Comparison of ENCODE assay signal across 30 cellular contexts in the genomic region with DNA sequence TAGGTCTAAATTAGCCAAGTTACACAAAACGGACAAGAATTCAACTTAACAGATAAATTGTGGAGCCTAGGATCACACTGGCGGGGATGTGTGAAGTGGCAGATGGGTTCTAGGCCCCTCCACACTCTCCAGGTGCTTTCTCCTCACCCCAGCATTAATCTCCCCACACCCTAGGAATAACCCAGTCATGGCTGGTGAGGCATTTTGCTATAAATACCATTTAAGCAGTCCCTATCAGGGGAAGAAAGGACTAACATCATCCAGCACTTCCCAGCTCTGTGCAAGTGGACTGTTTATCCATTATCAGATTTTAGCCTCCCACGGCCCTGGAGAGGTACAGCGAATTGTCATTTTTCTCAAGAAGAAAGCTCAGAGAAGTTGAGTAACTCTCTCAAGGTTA.
"Had no signal": no experiment of that assay in that cellular context is flagged by ENCODE, and none has a peak within 500 bp of the region (broad histone marks: within the 10 kb centered on the region; RNA-seq: fewer than 3 reads in every experiment).

No MANE protein-coding gene starts in this region.

- H3K27me3 Mint-ChIP-seq: progenitor cell of endocrine pancreas; stimulated activated naive CD8-positive, alpha-beta T cell treated with anti-CD3 and anti-CD28 coated beads, Interleukin-15, amount 100 ng/mL, for 72 hours had no signal

- H3K9ac ChIP-seq: parathyroid adenoma had no signal

- H3K9me3 Mint-ChIP-seq: dendritic cell treated with granulocyte-macrophage colony-stimulating factor and Interleukin-4, amounts not matched to agents 40 ng/mL and 50 ng/mL, for 4 days; naive B cell; natural killer cell treated with Interleukin-12 subunit alpha and Interleukin-12 subunit beta and Interleukin-15 and Interleukin-18, amount 100 ng/mL, for 72 hours; neural crest cell; stimulated activated naive CD8-positive, alpha-beta T cell treated with anti-CD3 and anti-CD28 coated beads, Interleukin-15, amount 100 ng/mL, for 72 hours had no signal

- H3K4me1 Mint-ChIP-seq: endodermal cell; mesothelial cell of epicardium; naive B cell; neural crest cell; stimulated activated naive CD8-positive, alpha-beta T cell treated with anti-CD3 and anti-CD28 coated beads, Interleukin-15, amount 100 ng/mL, for 72 hours had no signal

- H3K36me3 ChIP-seq: colonic mucosa, neutrophil, right atrium auricular region, suprapubic skin, transverse colon, upper lobe of right lung, uterus had no signal

- H3K9me3 ChIP-seq: colonic mucosa, mucosa of descending colon, neutrophil, right atrium auricular region, suprapubic skin, transverse colon, upper lobe of right lung, uterus had no signal

- H3K27ac Mint-ChIP-seq: dendritic cell treated with granulocyte-macrophage colony-stimulating factor and Interleukin-4, amounts not matched to agents 40 ng/mL and 50 ng/mL, for 4 days; endodermal cell; mesothelial cell of epicardium; naive B cell; natural killer cell treated with Interleukin-12 subunit alpha and Interleukin-12 subunit beta and Interleukin-15 and Interleukin-18, amount 100 ng/mL, for 72 hours; progenitor cell of endocrine pancreas; stimulated activated naive CD8-positive, alpha-beta T cell treated with anti-CD3 and anti-CD28 coated beads, Interleukin-15, amount 100 ng/mL, for 72 hours had no signal

- H3K27ac ChIP-seq: colonic mucosa, epithelial cell of prostate, foreskin keratinocyte, neutrophil, parathyroid adenoma, skin epidermis, suprapubic skin, transverse colon, upper lobe of right lung, uterus had no signal

- H3K4me1 ChIP-seq: colonic mucosa, foreskin keratinocyte, right atrium auricular region, suprapubic skin, transverse colon, upper lobe of right lung, uterus had no signal

- ATAC-seq: esophagus mucosa; foreskin keratinocyte; mucosa of descending colon; natural killer cell treated with Interleukin-12 subunit alpha and Interleukin-12 subunit beta and Interleukin-15 and Interleukin-18, amount 100 ng/mL, for 72 hours; sciatic nerve; stimulated activated naive CD8-positive, alpha-beta T cell treated with anti-CD3 and anti-CD28 coated beads, Interleukin-15, amount 100 ng/mL, for 72 hours; upper lobe of right lung had no signal

- H2AFZ ChIP-seq: parathyroid adenoma had no signal

- H3K4me3 Mint-ChIP-seq: dendritic cell treated with granulocyte-macrophage colony-stimulating factor and Interleukin-4, amounts not matched to agents 40 ng/mL and 50 ng/mL, for 4 days; endodermal cell; mesothelial cell of epicardium; naive B cell; natural killer cell treated with Interleukin-12 subunit alpha and Interleukin-12 subunit beta and Interleukin-15 and Interleukin-18, amount 100 ng/mL, for 72 hours; neural crest cell; stimulated activated naive CD8-positive, alpha-beta T cell treated with anti-CD3 and anti-CD28 coated beads, Interleukin-15, amount 100 ng/mL, for 72 hours had no signal

- H3K36me3 Mint-ChIP-seq: mesothelial cell of epicardium; naive B cell; natural killer cell treated with Interleukin-12 subunit alpha and Interleukin-12 subunit beta and Interleukin-15 and Interleukin-18, amount 100 ng/mL, for 72 hours had no signal

- DNase-seq: colonic mucosa; effector CD8-positive, alpha-beta T cell; endodermal cell; foreskin keratinocyte; glutamatergic neuron; mesenchymal stem cell; mucosa of descending colon; naive B cell; stimulated activated CD4-positive, alpha-beta T cell treated with anti-CD3 and anti-CD28 coated beads, Interleukin-15, amount 100 ng/mL, for 24 hours; stimulated activated CD4-positive, alpha-beta T cell treated with anti-CD3 and anti-CD28 coated beads, Interleukin-2, amount 100 ng/mL, for 48 hours; stimulated activated CD8-positive, alpha-beta memory T cell treated with anti-CD3 and anti-CD28 coated beads, Interleukin-4, amount 100 ng/mL, for 48 hours; stimulated activated naive CD4-positive, alpha-beta T cell; stimulated activated naive CD8-positive, alpha-beta T cell treated with anti-CD3 and anti-CD28 coated beads, Interleukin-15, amount 100 ng/mL, for 72 hours; transverse colon; upper lobe of right lung; uterus had no signal

- FAIRE-seq: keratinocyte had no signal

- H3K27me3 ChIP-seq: colonic mucosa, foreskin keratinocyte, neutrophil, right atrium auricular region, suprapubic skin, transverse colon, upper lobe of right lung, uterus had no signal

- H3K4me3 ChIP-seq: colonic mucosa, mucosa of descending colon, right atrium auricular region, skin epidermis, suprapubic skin, transverse colon, upper lobe of right lung, uterus had no signal

- H3K79me2 ChIP-seq: parathyroid adenoma had no signal
